23 cellular contexts compared by ENCODE assay signal in the genomic region with DNA sequence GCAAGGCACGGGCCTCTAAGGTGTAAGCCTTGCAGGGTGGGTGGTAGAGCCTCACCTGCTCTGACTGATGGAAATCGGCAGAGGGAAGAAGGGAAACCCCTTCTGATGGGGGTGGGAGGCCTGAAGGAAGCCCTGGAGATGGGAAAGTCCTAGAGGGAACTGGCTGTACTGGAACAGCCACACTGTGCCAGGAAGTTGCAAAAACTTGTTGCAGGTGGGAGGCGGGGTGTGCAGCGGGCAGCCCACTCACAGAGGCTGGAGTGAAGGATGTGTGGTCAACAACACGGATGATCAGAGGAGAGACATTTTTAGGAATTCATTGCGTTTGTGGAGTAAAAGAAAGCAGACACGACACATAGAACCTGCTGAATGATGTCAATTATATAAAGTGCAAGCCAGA.
A peak's percentile ranks its signal among the peaks of the same experiment; 100 is the strongest.
DNase-seq lines count a peak whose midpoint lies in the region; ATAC-seq and TF ChIP-seq lines count a peak whose summit lies in the region.
"Had no signal": no experiment of that assay in that cellular context is flagged by ENCODE, and none has a peak within 500 bp of the region (broad histone marks: within the 10 kb centered on the region; RNA-seq: fewer than 3 reads in every experiment).

No MANE protein-coding gene starts in this region.

- H3K4me1 ChIP-seq in IMR-90 (ENCODE audit: control insufficient read depth, insufficient read depth, low read length) (peaks cover 5% of the 10 kb centered on the region), skeletal muscle satellite cell (ENCODE audit: control insufficient read depth, insufficient read depth, low read length) (peaks cover 57% of the 10 kb centered on the region)
- H3K4me1 ChIP-seq: ascending aorta, BE2C, right atrium auricular region had no signal

- H3K27ac ChIP-seq in IMR-90 (ENCODE audit: insufficient read depth, low read length) (no peak overlapping the region), angular gyrus (ENCODE audit: low read depth, low read length) (peak overlapping the region; percentile 38), epithelial cell of prostate (peak overlapping the region; percentile 14)
- H3K27ac ChIP-seq: ascending aorta, right atrium auricular region, WERI-Rb-1 had no signal

- H2BK5ac ChIP-seq in IMR-90 (ENCODE audit: low read depth, low read length, poor library complexity, severe bottlenecking), result no peak overlapping the region

- peak overlapping the region; percentile 53; the same call in 1 of the 2 replicates for H3K14ac ChIP-seq in IMR-90 (replicated peaks; ENCODE audit: low read depth, low read length)

- H4K20me1 ChIP-seq in IMR-90 (ENCODE audit: insufficient read depth, low read length), result no peaks in the 10 kb centered on the region

- H3K4ac ChIP-seq in IMR-90 (ENCODE audit: low read depth, low read length), result no peak overlapping the region

- no peaks in the 10 kb centered on the region for H3K36me3 ChIP-seq in IMR-90 (ENCODE audit: control insufficient read depth, insufficient read depth, low read length)
- no peaks in the 10 kb centered on the region for H3K36me3 ChIP-seq in skeletal muscle satellite cell (ENCODE audit: insufficient read depth, low read length)
- H3K36me3 ChIP-seq: ascending aorta, BE2C, right atrium auricular region, WERI-Rb-1 had no signal

- intact Hi-C loops in IMR-90 (cut with micrococcal nuclease), result no loop called here

- BruUV-seq in IMR-90 (replicated peaks; lab: Mats Ljungman, UMichigan), result no TSS peak

- CTCF ChIA-PET in IMR-90 (lab: Yijun Ruan, JAX), result no interaction called here

- H3K9ac ChIP-seq in IMR-90 (ENCODE audit: low read depth, low read length) (no peak overlapping the region), skeletal muscle satellite cell (ENCODE audit: low read depth, low read length) (peak overlapping the region; percentile 68)

- H2AFZ ChIP-seq in IMR-90 (replicated peaks; ENCODE audit: low read length, poor library complexity), result peak overlapping the region; percentile 40

- ATAC-seq in IMR-90 (ENCODE audit: low read depth), result no peak
- ATAC-seq: activated naive CD4-positive, alpha-beta T cell treated with anti-CD3 and anti-CD28 coated beads, Interleukin-2, amount 50 U/mL, for 72 hours; left lobe of liver; stimulated activated naive CD8-positive, alpha-beta T cell treated with anti-CD3 and anti-CD28 coated beads, Interleukin-15, Interleukin-2, amounts not matched to agents 100 U/mL and 50 U/mL, for 24 hours had no signal

- H4K8ac ChIP-seq in IMR-90 (ENCODE audit: low read depth in 2 of 2, low read length in 2 of 2), result no peak overlapping the region

- peaks cover 4% of the 10 kb centered on the region; the same call in 1 of the 2 replicates for H3K9me1 ChIP-seq in IMR-90 (ENCODE audit: insufficient read depth, low read length)

- POLR2A ChIA-PET in IMR-90 (lab: Charles Lee; ENCODE audit: unreplicated experiment), result no interaction called here

- no peaks in the 10 kb centered on the region for H3K79me1 ChIP-seq in IMR-90 (ENCODE audit: low read depth in 1 of 2, low read length in 2 of 2)

- H2BK120ac ChIP-seq in IMR-90 (ENCODE audit: low read depth, low read length), result no peak overlapping the region

- WGBS in IMR-90 (ENCODE audit: extremely low coverage in 2 of 2, insufficient read length in 1 of 2), 2 experiments, result 86% methylated on average over 2 of the region's 7 CpGs; no CpG with 5 or more reads in 1 of the 2 experiments

- H4K5ac ChIP-seq in IMR-90 (ENCODE audit: low read depth, low read length), result no peak overlapping the region

- H2AK9ac ChIP-seq in IMR-90 (replicated peaks; ENCODE audit: low read depth, low read length, poor library complexity), result peak overlapping the region; percentile 9

- no peaks in the 10 kb centered on the region for H3K27me3 ChIP-seq in IMR-90 (ENCODE audit: control insufficient read depth, insufficient read depth, low read length)
- H3K27me3 ChIP-seq in skeletal muscle satellite cell (ENCODE audit: control insufficient read depth, insufficient read depth, low read length), result no peaks in the 10 kb centered on the region
- H3K27me3 ChIP-seq: ascending aorta, BE2C, right atrium auricular region, testis had no signal

- in situ Hi-C loops in IMR-90 (cut with MboI; ENCODE audit: low sequenced_read_pairs), result loop anchor here (25.0 kb wide), 1 partner anchor 222 kb away; no protein-coding TSS in a partner anchor

- no peak overlapping the region for H2BK15ac ChIP-seq in IMR-90 (ENCODE audit: low read depth, low read length)

- TF ChIP-seq RAD21 in IMR-90 (IDR thresholded peaks at IDR 0.05; ENCODE audit: low read length), result no peak

- TF ChIP-seq POLR2A in IMR-90 (IDR thresholded peaks at IDR 0.05; ENCODE audit: low read depth, low read length), result no peak

- dilution Hi-C loops in IMR-90 (cut with HindIII; ENCODE audit: low sequenced_read_pairs, unreplicated experiment), result no loop called here

- H3K56ac ChIP-seq in IMR-90 (ENCODE audit: extremely low read depth, insufficient read depth, low read length), result no peak overlapping the region

- DNase-seq in IMR-90 (no peak), epithelial cell of prostate (ENCODE audit: low read depth, low spot score) (no peak), iPS-NIHi11 (ENCODE audit: low spot score) (no peak), GM03348 (ENCODE audit: low spot score) (no peak)
- DNase-seq in activated CD4-positive, CD25-positive, alpha-beta regulatory T cell treated with anti-CD3 and anti-CD28 coated beads, Interleukin-2, amount 50 U/mL, for 72 hours, result no peak
- DNase-seq: activated CD4-positive, alpha-beta T cell treated with anti-CD3 and anti-CD28 coated beads, Interleukin-2, amount 10 ng/mL, durations not matched to agents 7 days and 5 days; BE2C; DMS53; immature natural killer cell; NCI-H1048; NCI-H748 treated with DMSO at 0.1 percent for 48 hours; stimulated activated CD4-positive, alpha-beta T cell treated with anti-CD3 and anti-CD28 coated beads, Interleukin-1b, Interleukin-23, amount 100 ng/mL, for 48 hours; stimulated activated naive CD8-positive, alpha-beta T cell treated with anti-CD3 and anti-CD28 coated beads, Interleukin-15, Interleukin-2, amounts not matched to agents 100 U/mL and 50 U/mL, for 24 hours; SW 1271; T-helper 9 cell; WERI-Rb-1 had no signal

- no peak overlapping the region for H2BK20ac ChIP-seq in IMR-90 (ENCODE audit: low read depth, low read length)

- H3K23ac ChIP-seq in IMR-90 (ENCODE audit: low read depth, low read length), result no peak overlapping the region

- H3K9me3 ChIP-seq in IMR-90 (ENCODE audit: control insufficient read depth, insufficient read depth, low read length) (no peaks in the 10 kb centered on the region), skeletal muscle satellite cell (replicated peaks; ENCODE audit: low read length) (no peaks in the 10 kb centered on the region)
- H3K9me3 ChIP-seq: ascending aorta, right atrium auricular region, testis had no signal

- no peak overlapping the region for H3K18ac ChIP-seq in IMR-90 (ENCODE audit: low read depth, low read length)

- H4K91ac ChIP-seq in IMR-90 (ENCODE audit: insufficient read depth, low read depth, low read length), result no peak overlapping the region

- TF ChIP-seq CTCF in IMR-90 (conservative IDR thresholded peaks at IDR 0.05; ENCODE audit: low read depth, low read length), result no peak

- H3K4me2 ChIP-seq in IMR-90 (ENCODE audit: low read depth, low read length) (no peak overlapping the region), skeletal muscle satellite cell (ENCODE audit: low read length) (peak overlapping the region; percentile 53)

- peak overlapping the region; percentile 54; the same call in 1 of the 2 replicates for H2AK5ac ChIP-seq in IMR-90 (ENCODE audit: low read depth, low read length)

- no peak overlapping the region for H3K4me3 ChIP-seq in IMR-90 (ENCODE audit: insufficient read depth, low read depth, low read length)
- H3K4me3 ChIP-seq in skeletal muscle satellite cell (ENCODE audit: low read length), result peak overlapping the region; percentile 4
- H3K4me3 ChIP-seq: ascending aorta, right atrium auricular region, testis had no signal

TF ChIP-seq in IMR-90, 13 proteins besides CTCF, POLR2A, EP300 and RAD21:
- TF ChIP-seq CEBPB (IDR thresholded peaks at IDR 0.05; ENCODE audit: low read depth, low read length) (no peak), BHLHE40 (IDR thresholded peaks at IDR 0.05; ENCODE audit: low read depth, low read length) (no peak), MAFK (IDR thresholded peaks at IDR 0.05; ENCODE audit: low read depth, low read length) (no peak), RCOR1 (IDR thresholded peaks at IDR 0.05; ENCODE audit: insufficient replicate concordance, low read length) (no peak), NFE2L2 (IDR thresholded peaks at IDR 0.05; ENCODE audit: low read depth, low read length) (no peak), CHD1 (IDR thresholded peaks at IDR 0.05; ENCODE audit: low read depth, low read length) (no peak), MAZ (IDR thresholded peaks at IDR 0.05; ENCODE audit: borderline replicate concordance, low read depth, low read length) (no peak), FOS (IDR thresholded peaks at IDR 0.05; ENCODE audit: low read depth, low read length) (no peak), RFX5 (IDR thresholded peaks at IDR 0.05; ENCODE audit: low read depth, low read length) (no peak)
- TF ChIP-seq, protein P1, sequence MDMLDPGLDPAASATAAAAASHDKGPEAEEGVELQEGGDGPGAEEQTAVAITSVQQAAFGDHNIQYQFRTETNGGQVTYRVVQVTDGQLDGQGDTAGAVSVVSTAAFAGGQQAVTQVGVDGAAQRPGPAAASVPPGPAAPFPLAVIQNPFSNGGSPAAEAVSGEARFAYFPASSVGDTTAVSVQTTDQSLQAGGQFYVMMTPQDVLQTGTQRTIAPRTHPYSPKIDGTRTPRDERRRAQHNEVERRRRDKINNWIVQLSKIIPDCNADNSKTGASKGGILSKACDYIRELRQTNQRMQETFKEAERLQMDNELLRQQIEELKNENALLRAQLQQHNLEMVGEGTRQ (IDR thresholded peaks at IDR 0.05; ENCODE audit: low read depth, low read length), result no peak
